8 cellular contexts compared by ENCODE assay signal in genomic region chr9:114592356-114592755, GRCh38. TPM values are rescaled to one million over a fixed set of nuclear protein-coding genes. Genes with fewer than 3 reads are reported as not detected.
DNase-seq lines count a peak whose midpoint lies in the region; ATAC-seq and TF ChIP-seq lines count a peak whose summit lies in the region.

No MANE protein-coding gene starts in this region.

- H3K27me3 ChIP-seq in DND-41 (ENCODE audit: insufficient read depth, low read length, poor library complexity) (no peaks in the 10 kb centered on the region), PC-9 (ENCODE audit: insufficient read depth, low read depth) (no peaks in the 10 kb centered on the region)

- H3K79me2 ChIP-seq in DND-41 (ENCODE audit: insufficient read depth, low read length) (peaks cover 77% of the 10 kb centered on the region), PC-9 (ENCODE audit: low read depth) (peaks cover 86% of the 10 kb centered on the region)

- H3K27ac Mint-ChIP-seq in activated naive CD4-positive, alpha-beta T cell treated with anti-CD3 and anti-CD28 coated beads, Interleukin-2, amount 50 U/mL, for 24 hours: peak overlapping the region; percentile 78

- H3K4me3 ChIP-seq in DND-41 (ENCODE audit: low read depth in 1 of 2, low read length in 2 of 2) (no peak overlapping the region), PC-9 (no peak overlapping the region)

- H3K27ac ChIP-seq in DND-41 (ENCODE audit: low read length) (peak overlapping the region; percentile 3; the same call in 1 of the 2 replicates), PC-9 (no peak overlapping the region)

- H3K36me3 Mint-ChIP-seq in activated naive CD4-positive, alpha-beta T cell treated with anti-CD3 and anti-CD28 coated beads, Interleukin-2, amount 50 U/mL, for 24 hours: peaks cover 29% of the 10 kb centered on the region

- H3K4me1 Mint-ChIP-seq in activated naive CD4-positive, alpha-beta T cell treated with anti-CD3 and anti-CD28 coated beads, Interleukin-2, amount 50 U/mL, for 24 hours: peaks cover 72% of the 10 kb centered on the region

- CTCF ChIA-PET in PC-9 (lab: Charles Lee): no interaction called here

- no peaks in the 10 kb centered on the region for H3K9me3 Mint-ChIP-seq in activated naive CD4-positive, alpha-beta T cell treated with anti-CD3 and anti-CD28 coated beads, Interleukin-2, amount 50 U/mL, for 24 hours

- BruUV-seq in PC-9 (replicated peaks; lab: Mats Ljungman, UMichigan): no TSS peak

- H3K4me1 ChIP-seq in DND-41 (ENCODE audit: insufficient read depth, low read length): peaks cover 40% of the 10 kb centered on the region
- peaks cover 14% of the 10 kb centered on the region for H3K4me1 ChIP-seq in PC-9 (replicated peaks; ENCODE audit: insufficient read depth)

- POLR2A ChIA-PET in PC-9 (lab: Charles Lee; ENCODE audit: unreplicated experiment): interaction anchor here (0.7 kb wide), 2 partner anchors 12 to 91 kb away, joined by 3 read pairs; no protein-coding TSS in a partner anchor

- intact Hi-C loops in PC-9 (cut with micrococcal nuclease; ENCODE audit: unreplicated experiment): no loop called here

- no peaks in the 10 kb centered on the region for H3K9me2 ChIP-seq in PC-9 (ENCODE audit: insufficient read depth)

- H2AFZ ChIP-seq in DND-41 (ENCODE audit: low read depth, low read length) (no peak overlapping the region), PC-9 (no peak overlapping the region)

- peak; percentile 55 for DNase-seq in DND-41
- peak; percentile 89 for DNase-seq in NOMO-1 treated with DMSO at 0.1 percent for 48 hours (lab: John Stamatoyannopoulos, UW; ENCODE audit: unreplicated experiment)
- peak; percentile 23 for DNase-seq in inferior parietal cortex (ENCODE audit: extremely low spot score)
- DNase-seq in superior temporal gyrus (ENCODE audit: extremely low spot score): peak; percentile 45
- no peak for DNase-seq in NCI-H345 treated with DMSO at 0.1 percent for 48 hours (lab: John Stamatoyannopoulos, UW; ENCODE audit: unreplicated experiment)
- DNase-seq in PC-9: no peak

- TF ChIP-seq CTCF in DND-41 (IDR thresholded peaks at IDR 0.05; ENCODE audit: borderline replicate concordance, extremely low read depth, low read length, poor library complexity, severe bottlenecking): peak; percentile 31
- TF ChIP-seq CTCF in PC-9 (conservative IDR thresholded peaks at IDR 0.05): no peak

- H3K27me3 Mint-ChIP-seq in activated naive CD4-positive, alpha-beta T cell treated with anti-CD3 and anti-CD28 coated beads, Interleukin-2, amount 50 U/mL, for 24 hours: no peaks in the 10 kb centered on the region

- H3K9ac ChIP-seq in DND-41 (ENCODE audit: low read depth, low read length): 0 out of 2 replicates have a peak overlapping the region, but pooled peaks have one; percentile 18

- H3K4me2 ChIP-seq in DND-41 (ENCODE audit: insufficient read depth, low read length) (peak overlapping the region; percentile 42; the same call in 1 of the 2 replicates), PC-9 (no peak overlapping the region)

- ATAC-seq in DND-41 (ENCODE audit: insufficient read depth, low read depth) (peak; percentile 42), HG03439 (IDR thresholded peaks at IDR 0.05; ENCODE audit: unreplicated experiment) (no peak)

- H3K36me3 ChIP-seq in DND-41 (ENCODE audit: insufficient read depth, low read length) (peaks cover 56% of the 10 kb centered on the region), PC-9 (ENCODE audit: low read depth) (peaks cover 21% of the 10 kb centered on the region)

- no peaks in the 10 kb centered on the region for H3K9me3 ChIP-seq in DND-41 (ENCODE audit: insufficient read depth, low read length, severe bottlenecking)
- H3K9me3 ChIP-seq in PC-9 (ENCODE audit: insufficient read depth, low read depth): no peaks in the 10 kb centered on the region

- peak overlapping the region; percentile 83 for H3K4me3 Mint-ChIP-seq in activated naive CD4-positive, alpha-beta T cell treated with anti-CD3 and anti-CD28 coated beads, Interleukin-2, amount 50 U/mL, for 24 hours

- H4K20me1 ChIP-seq in DND-41 (ENCODE audit: insufficient read depth, low read length) (peaks cover 43% of the 10 kb centered on the region), PC-9 (ENCODE audit: insufficient read depth) (peaks cover 60% of the 10 kb centered on the region)

- H3F3A ChIP-seq in PC-9 (ENCODE audit: insufficient read depth, low read depth): peaks cover 16% of the 10 kb centered on the region

RNA-seq across cellular contexts. Expression of gene ATP6V1G1, which starts 4.8 kb away (rescaled TPM):
- 81.9 and 90.6 TPM in 2 replicates for total RNA-seq in PC-9 (2021)

RNA-seq across cellular contexts. Expression of gene TMEM268, which starts 18.7 kb away (rescaled TPM):
- 6.6 and 12.1 TPM in 2 replicates for total RNA-seq in PC-9 (2021)

Comparison
In these comparisons a context has a peak if more than half of its experiments do, and no peak if none do; other contexts are left out.
1. DNase-seq: peak in DND-41 (single experiment), NOMO-1 treated with DMSO at 0.1 percent for 48 hours (single experiment), inferior parietal cortex (single experiment) and superior temporal gyrus (single experiment); none in NCI-H345 treated with DMSO at 0.1 percent for 48 hours (single experiment) and PC-9 (0 of 2).